Comparison of ENCODE assay signal across 8 cellular contexts in genomic region chr4:143513314-143514211, GRCh38. TPM values are rescaled to one million over a fixed set of nuclear protein-coding genes. Genes with fewer than 3 reads are reported as not detected.
DNase-seq lines count a peak whose midpoint lies in the region; ATAC-seq and TF ChIP-seq lines count a peak whose summit lies in the region.

Gene SMARCA5 (plus strand): TSS chr4:143513702. CDS start chr4:143513925, 223 bp downstream.

- in situ Hi-C loops in GM18951 (cut with MboI; ENCODE audit: low sequenced_read_pairs, unreplicated experiment): no loop called here

- H3K36me3 Mint-ChIP-seq in activated B cell treated with CpG ODN at 0.5 μM for 24 hours (ENCODE audit: low read depth): peaks cover 30% of the 10 kb centered on the region
- H3K36me3 Mint-ChIP-seq in immature natural killer cell: peaks cover 0 to 2% (median 0%) of the 10 kb centered on the region in 3 donors

- H3K4me1 Mint-ChIP-seq in activated B cell treated with CpG ODN at 0.5 μM for 24 hours (peaks cover 47% of the 10 kb centered on the region), immature natural killer cell (peaks cover 39 to 61% of the 10 kb centered on the region in 2 donors)

- peak within 1 kb of the TSS; percentile 100 for H3K27ac Mint-ChIP-seq in activated B cell treated with CpG ODN at 0.5 μM for 24 hours
- H3K27ac Mint-ChIP-seq in immature natural killer cell: peak within 1 kb of the TSS; percentile 98 to 100 (median 100)

- peak within 1 kb of the TSS; percentile 99 for H3K4me3 Mint-ChIP-seq in activated B cell treated with CpG ODN at 0.5 μM for 24 hours
- H3K4me3 Mint-ChIP-seq in immature natural killer cell: peak within 1 kb of the TSS; percentile 96 to 100 (median 99)

- intact Hi-C loops in activated B cell treated with CpG ODN at 0.5 μM for 24 hours (cut with micrococcal nuclease): loop anchor here (1.0 to 5.0 kb wide), 9 partner anchors 46 to 1667 kb away; partner anchors contain the start of genes ABCE1, ANAPC10, OTUD4 and USP38

- peak within 1 kb of the TSS; percentile 98 for H3K27ac ChIP-seq in caudate nucleus (ENCODE audit: low read depth, low read length)

- peaks cover 3% of the 10 kb centered on the region for H3K9me3 Mint-ChIP-seq in activated B cell treated with CpG ODN at 0.5 μM for 24 hours
- H3K9me3 Mint-ChIP-seq in immature natural killer cell: peaks cover 0 to 1% (median 0%) of the 10 kb centered on the region in 6 donors

- CTCF ChIA-PET in activated B cell treated with CpG ODN at 0.5 μM for 24 hours (lab: Charles Lee): no interaction called here

- POLR2A ChIA-PET in activated B cell treated with CpG ODN at 0.5 μM for 24 hours (lab: Charles Lee): interaction anchor here (0.6 to 2.0 kb wide), 11 partner anchors 14 to 1815 kb away, joined by 3 to 10 read pairs (median 3); partner anchors contain the start of genes GAB1 and USP38

- H3K27me3 Mint-ChIP-seq in activated B cell treated with CpG ODN at 0.5 μM for 24 hours (no peaks in the 10 kb centered on the region), immature natural killer cell (ENCODE audit: low read depth in 3 of 3) (peaks cover 20 to 28% (median 27%) of the 10 kb centered on the region in 3 donors)

- TF ChIP-seq CTCF in activated B cell treated with CpG ODN at 0.5 μM for 24 hours (IDR thresholded peaks at IDR 0.05): no peak

- DNase-seq in AG08395 (ENCODE audit: low spot score): peak; percentile 99
- DNase-seq in NCI-H345 (lab: John Stamatoyannopoulos, UW): peak; percentile 92
- DNase-seq in activated B cell treated with CpG ODN at 0.5 μM for 24 hours: peak; percentile 89
- peak; percentile 71 to 99 (median 94) for DNase-seq in caudate nucleus (lab: John Stamatoyannopoulos, UW)
- DNase-seq in immature natural killer cell: peak; percentile 97 to 99 (median 98)
- DNase-seq in smooth muscle cell of the brain vasculature (ENCODE audit: low read depth, low spot score): peak; percentile 96

- TF ChIP-seq POLR2A in GM18951 (IDR thresholded peaks at IDR 0.05; ENCODE audit: extremely low read depth, insufficient read depth, insufficient read length): peak; percentile 83

- ATAC-seq in HG03196 (IDR thresholded peaks at IDR 0.05; ENCODE audit: unreplicated experiment): peak; percentile 90
- peak; percentile 88 for ATAC-seq in activated B cell treated with CpG ODN at 0.5 μM for 24 hours (ENCODE audit: low read depth)

RNA-seq across cellular contexts. Expression of gene SMARCA5, which starts in this region (rescaled TPM):
- total RNA-seq in activated B cell treated with CpG ODN at 0.5 μM for 24 hours: 47.3 and 49.8 TPM in 2 replicates
- polyA plus RNA-seq in immature natural killer cell: 10 to 100 TPM; 18.7 to 34.9 (median 20.1) TPM

Comparison
In these comparisons a context has a peak if more than half of its experiments do, and no peak if none do; other contexts are left out.
1. Peak in every context shown above with its lines: DNase-seq, ATAC-seq and H3K27ac ChIP-seq.